2 cellular contexts compared by ENCODE assay signal in the genomic region with DNA sequence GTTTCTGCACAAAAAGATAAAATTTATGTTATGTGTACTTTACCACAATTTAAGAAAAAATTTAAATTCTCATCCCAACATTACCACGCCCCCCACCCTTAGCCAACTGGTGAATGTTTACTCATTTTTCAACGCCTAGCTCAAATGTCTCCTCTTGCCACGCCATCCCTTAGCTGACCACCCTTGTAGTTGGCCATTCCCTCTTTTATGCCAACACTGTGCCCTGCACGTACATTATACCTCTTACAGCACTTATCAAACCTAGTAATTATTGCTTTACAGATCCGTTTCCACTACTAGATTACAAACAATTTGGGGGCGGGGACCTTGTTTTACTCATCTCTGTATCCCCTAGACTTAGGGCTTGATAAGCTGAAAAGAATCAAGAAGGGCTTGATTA.
TF ChIP-seq lines count a peak whose summit lies in the region.

No MANE protein-coding gene starts in this region.

TF ChIP-seq in HepG2, 621 proteins besides CTCF, POLR2A, EP300 and RAD21:
- TF ChIP-seq ZNF704 (CRISPR knock-in tag; IDR thresholded peaks at IDR 0.05; ENCODE audit: borderline replicate concordance) = no peak
- no peak for TF ChIP-seq TOPORS (CRISPR knock-in tag; IDR thresholded peaks at IDR 0.05)
- TF ChIP-seq SALL1 (CRISPR knock-in tag; IDR thresholded peaks at IDR 0.05) = no peak
- TF ChIP-seq KLF6 (CRISPR knock-in tag; IDR thresholded peaks at IDR 0.05) = no peak

TF ChIP-seq in WTC11, 78 proteins besides CTCF, POLR2A, EP300 and RAD21:
- TF ChIP-seq, protein P1, sequence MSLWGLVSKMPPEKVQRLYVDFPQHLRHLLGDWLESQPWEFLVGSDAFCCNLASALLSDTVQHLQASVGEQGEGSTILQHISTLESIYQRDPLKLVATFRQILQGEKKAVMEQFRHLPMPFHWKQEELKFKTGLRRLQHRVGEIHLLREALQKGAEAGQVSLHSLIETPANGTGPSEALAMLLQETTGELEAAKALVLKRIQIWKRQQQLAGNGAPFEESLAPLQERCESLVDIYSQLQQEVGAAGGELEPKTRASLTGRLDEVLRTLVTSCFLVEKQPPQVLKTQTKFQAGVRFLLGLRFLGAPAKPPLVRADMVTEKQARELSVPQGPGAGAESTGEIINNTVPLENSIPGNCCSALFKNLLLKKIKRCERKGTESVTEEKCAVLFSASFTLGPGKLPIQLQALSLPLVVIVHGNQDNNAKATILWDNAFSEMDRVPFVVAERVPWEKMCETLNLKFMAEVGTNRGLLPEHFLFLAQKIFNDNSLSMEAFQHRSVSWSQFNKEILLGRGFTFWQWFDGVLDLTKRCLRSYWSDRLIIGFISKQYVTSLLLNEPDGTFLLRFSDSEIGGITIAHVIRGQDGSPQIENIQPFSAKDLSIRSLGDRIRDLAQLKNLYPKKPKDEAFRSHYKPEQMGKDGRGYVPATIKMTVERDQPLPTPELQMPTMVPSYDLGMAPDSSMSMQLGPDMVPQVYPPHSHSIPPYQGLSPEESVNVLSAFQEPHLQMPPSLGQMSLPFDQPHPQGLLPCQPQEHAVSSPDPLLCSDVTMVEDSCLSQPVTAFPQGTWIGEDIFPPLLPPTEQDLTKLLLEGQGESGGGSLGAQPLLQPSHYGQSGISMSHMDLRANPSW (CRISPR knock-in tag; conservative IDR thresholded peaks at IDR 0.05; ENCODE audit: low read depth) = no peak
- no peak for TF ChIP-seq FOXP1 (CRISPR knock-in tag; IDR thresholded peaks at IDR 0.05; ENCODE audit: borderline replicate concordance)
